23 cellular contexts compared by ENCODE assay signal in the genomic region with DNA sequence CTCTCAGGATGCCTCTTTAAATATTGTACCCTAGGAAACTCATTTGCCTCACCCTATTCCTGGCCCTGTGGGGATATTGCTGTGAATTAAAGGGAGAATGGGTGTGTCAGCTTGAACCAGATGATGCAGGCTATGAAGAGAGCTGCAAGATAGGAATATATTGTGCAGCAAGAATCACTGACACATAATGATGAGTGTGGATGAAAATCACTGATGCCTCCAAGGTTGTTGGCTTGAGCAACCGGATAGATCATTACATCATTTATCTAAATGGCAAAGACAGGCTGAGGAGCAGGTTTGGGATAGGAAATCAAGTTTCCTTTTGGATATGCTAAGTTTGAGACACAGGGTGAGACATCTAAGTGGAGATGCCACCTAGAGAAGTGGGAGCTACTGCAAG.
"Had no signal": no experiment of that assay in that cellular context is flagged by ENCODE, and none has a peak within 500 bp of the region (broad histone marks: within the 10 kb centered on the region; RNA-seq: fewer than 3 reads in every experiment).

No MANE protein-coding gene starts in this region.

- DNase-seq: activated CD4-positive, alpha-beta T cell treated with anti-CD3 and anti-CD28 coated beads for 36 hours; activated CD8-positive, alpha-beta memory T cell treated with anti-CD3 and anti-CD28 coated beads, Interleukin-2, amount 50 U/mL, for 4 hours; activated CD8-positive, alpha-beta T cell treated with anti-CD3 and anti-CD28 coated beads for 36 hours; activated naive CD4-positive, alpha-beta T cell treated with anti-CD3 and anti-CD28 coated beads, Interleukin-2, amount 50 U/mL, for 16 hours; activated naive CD8-positive, alpha-beta T cell treated with anti-CD3 and anti-CD28 coated beads, Interleukin-2, amount 10 ng/mL, durations not matched to agents 7 days and 5 days; adrenal gland; aorta; Kasumi-1; NCI-H1048; NCI-H146; NCI-H187 treated with DMSO at 0.1 percent for 48 hours; NCI-H2081 treated with DMSO at 0.1 percent for 48 hours; NCI-H2227 treated with DMSO at 0.1 percent for 48 hours; NCI-H510A; NCI-H526 treated with DMSO at 0.1 percent for 48 hours; NCI-H82; RPMI8226; T-cell; T-helper 2 cell; T1000; WERI-Rb-1 had no signal

- H3K4me1 ChIP-seq: adrenal gland had no signal

- H3K4me3 ChIP-seq: adrenal gland, SK-N-MC had no signal

- H3K27ac ChIP-seq: adrenal gland, SK-N-MC, WERI-Rb-1 had no signal

- ATAC-seq: activated CD4-positive, alpha-beta T cell treated with anti-CD3 and anti-CD28 coated beads for 36 hours; activated CD8-positive, alpha-beta T cell treated with anti-CD3 and anti-CD28 coated beads for 36 hours; Right ventricle myocardium inferior; T-cell had no signal

- H3K9me3 ChIP-seq: adrenal gland had no signal

- H3K36me3 ChIP-seq: adrenal gland, WERI-Rb-1 had no signal
